21 cellular contexts compared by ENCODE assay signal in the genomic region with DNA sequence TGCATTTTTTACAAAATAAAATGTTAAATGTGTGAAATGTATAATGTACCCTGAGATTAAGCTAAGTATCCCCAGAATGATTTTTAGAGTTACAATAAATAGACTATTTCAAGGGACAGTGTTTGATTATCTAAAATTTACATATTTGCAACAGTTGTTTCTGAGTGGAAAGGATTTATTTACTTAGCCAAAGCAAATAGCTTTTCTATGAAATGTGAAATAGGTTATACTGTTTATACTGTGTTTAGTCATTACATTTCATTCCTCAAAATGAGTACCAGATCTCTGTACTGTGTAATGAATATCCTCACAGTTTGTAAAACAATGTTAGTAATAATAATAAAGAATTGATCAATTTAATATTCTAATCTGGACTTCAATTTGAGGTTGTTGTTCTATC.
"Had no signal": no experiment of that assay in that cellular context is flagged by ENCODE, and none has a peak within 500 bp of the region (broad histone marks: within the 10 kb centered on the region; RNA-seq: fewer than 3 reads in every experiment).

No MANE protein-coding gene starts in this region.

- H3K27ac ChIP-seq: uterus had no signal

- H3K9me3 Mint-ChIP-seq: dendritic cell treated with granulocyte-macrophage colony-stimulating factor and Interleukin-4, amounts not matched to agents 40 ng/mL and 50 ng/mL, for 4 days; stimulated activated naive CD8-positive, alpha-beta T cell treated with anti-CD3 and anti-CD28 coated beads, Interleukin-15, amount 100 ng/mL, for 72 hours; T-helper 1 cell treated with Interleukin-12 subunit alpha and Interleukin-12 subunit beta and Interleukin-4 antibody, amounts not matched to agents 30 μg/mL and 1 μg/mL, for 36 hours had no signal

- DNase-seq: activated CD4-positive, alpha-beta memory T cell treated with anti-CD3 and anti-CD28 coated beads for 36 hours; activated CD4-positive, alpha-beta T cell treated with anti-CD3 and anti-CD28 coated beads for 48 hours; activated CD4-positive, CD25-positive, alpha-beta regulatory T cell; activated naive CD4-positive, alpha-beta T cell treated with Interleukin-2 at 50 U/mL for 16 hours; activated naive CD8-positive, alpha-beta T cell treated with anti-CD3 and anti-CD28 coated beads for 36 hours; activated T-cell treated with anti-CD3 and anti-CD28 coated beads, Interleukin-2, amount 50 U/mL, for 48 hours; cerebellar nuclear complex; effector CD4-positive, alpha-beta T cell; naive thymus-derived CD8-positive, alpha-beta T cell; retina; stimulated activated CD4-positive, alpha-beta T cell treated with anti-CD3 and anti-CD28 coated beads, Interleukin-2, amount 100 ng/mL, for 24 hours; stimulated activated naive CD8-positive, alpha-beta T cell treated with anti-CD3 and anti-CD28 coated beads, Interleukin-15, amount 100 ng/mL, for 72 hours; T1000; uterus had no signal

- H3K36me3 Mint-ChIP-seq: activated CD4-positive, alpha-beta memory T cell treated with anti-CD3 and anti-CD28 coated beads for 36 hours; activated naive CD8-positive, alpha-beta T cell treated with anti-CD3 and anti-CD28 coated beads for 36 hours; naive thymus-derived CD8-positive, alpha-beta T cell; stimulated activated effector memory CD8-positive, alpha-beta T cell treated with anti-CD3 and anti-CD28 coated beads, Interleukin-12 subunit alpha, Interleukin-12 subunit beta, amount 100 ng/mL, for 72 hours had no signal

- H3K4me3 ChIP-seq: tibial nerve, uterus had no signal

- H3K9me3 ChIP-seq: tibial nerve, uterus had no signal

- H3K27me3 ChIP-seq: tibial nerve, uterus had no signal

- H3K36me3 ChIP-seq: tibial nerve, uterus had no signal

- H3K4me3 Mint-ChIP-seq: activated CD4-positive, alpha-beta memory T cell treated with anti-CD3 and anti-CD28 coated beads for 36 hours; activated naive CD8-positive, alpha-beta T cell treated with anti-CD3 and anti-CD28 coated beads for 36 hours; dendritic cell treated with granulocyte-macrophage colony-stimulating factor and Interleukin-4, amounts not matched to agents 40 ng/mL and 50 ng/mL, for 4 days; naive thymus-derived CD8-positive, alpha-beta T cell; stimulated activated effector memory CD8-positive, alpha-beta T cell treated with anti-CD3 and anti-CD28 coated beads, Interleukin-12 subunit alpha, Interleukin-12 subunit beta, amount 100 ng/mL, for 72 hours; stimulated activated naive CD8-positive, alpha-beta T cell treated with anti-CD3 and anti-CD28 coated beads, Interleukin-15, amount 100 ng/mL, for 72 hours; T-helper 1 cell treated with Interleukin-12 subunit alpha and Interleukin-12 subunit beta and Interleukin-4 antibody, amounts not matched to agents 30 μg/mL and 1 μg/mL, for 36 hours had no signal

- ATAC-seq: left lobe of liver; naive thymus-derived CD8-positive, alpha-beta T cell; stimulated activated effector memory CD8-positive, alpha-beta T cell treated with anti-CD3 and anti-CD28 coated beads, Interleukin-12 subunit alpha, Interleukin-12 subunit beta, amount 100 ng/mL, for 72 hours; stimulated activated naive CD8-positive, alpha-beta T cell treated with anti-CD3 and anti-CD28 coated beads, Interleukin-15, amount 100 ng/mL, for 72 hours had no signal

- H3K27me3 Mint-ChIP-seq: activated CD4-positive, alpha-beta memory T cell treated with anti-CD3 and anti-CD28 coated beads for 36 hours; activated naive CD8-positive, alpha-beta T cell treated with anti-CD3 and anti-CD28 coated beads for 36 hours; naive thymus-derived CD8-positive, alpha-beta T cell; stimulated activated naive CD8-positive, alpha-beta T cell treated with anti-CD3 and anti-CD28 coated beads, Interleukin-15, amount 100 ng/mL, for 72 hours had no signal

- H3K27ac Mint-ChIP-seq: activated CD4-positive, alpha-beta memory T cell treated with anti-CD3 and anti-CD28 coated beads for 36 hours; activated naive CD8-positive, alpha-beta T cell treated with anti-CD3 and anti-CD28 coated beads for 36 hours; dendritic cell treated with granulocyte-macrophage colony-stimulating factor and Interleukin-4, amounts not matched to agents 40 ng/mL and 50 ng/mL, for 4 days; naive thymus-derived CD8-positive, alpha-beta T cell; progenitor cell of endocrine pancreas; stimulated activated effector memory CD8-positive, alpha-beta T cell treated with anti-CD3 and anti-CD28 coated beads, Interleukin-12 subunit alpha, Interleukin-12 subunit beta, amount 100 ng/mL, for 72 hours; stimulated activated naive CD8-positive, alpha-beta T cell treated with anti-CD3 and anti-CD28 coated beads, Interleukin-15, amount 100 ng/mL, for 72 hours; T-helper 1 cell treated with Interleukin-12 subunit alpha and Interleukin-12 subunit beta and Interleukin-4 antibody, amounts not matched to agents 30 μg/mL and 1 μg/mL, for 36 hours had no signal

- FAIRE-seq: endometrium had no signal

- H3K4me1 ChIP-seq: uterus had no signal

- H3K4me1 Mint-ChIP-seq: activated naive CD8-positive, alpha-beta T cell treated with anti-CD3 and anti-CD28 coated beads for 36 hours; naive thymus-derived CD8-positive, alpha-beta T cell; stimulated activated effector memory CD8-positive, alpha-beta T cell treated with anti-CD3 and anti-CD28 coated beads, Interleukin-12 subunit alpha, Interleukin-12 subunit beta, amount 100 ng/mL, for 72 hours; stimulated activated naive CD8-positive, alpha-beta T cell treated with anti-CD3 and anti-CD28 coated beads, Interleukin-15, amount 100 ng/mL, for 72 hours had no signal
